8 cellular contexts compared by ENCODE assay signal in genomic region chr5:109468737-109469420, GRCh38. TPM values are rescaled to one million over a fixed set of nuclear protein-coding genes. Genes with fewer than 3 reads are reported as not detected.
DNase-seq lines count a peak whose midpoint lies in the region; TF ChIP-seq lines count a peak whose summit lies in the region.

No MANE protein-coding gene starts in this region.

- no peak overlapping the region for H3K27ac Mint-ChIP-seq in H9
- H3K27ac Mint-ChIP-seq in activated T-helper 1 cell treated with anti-CD3 and anti-CD28 coated beads, Interleukin-12 subunit alpha, Interleukin-12 subunit beta, Interleukin-2, Interleukin-4 antibody, amounts not matched to agents 30 ng/mL and 10 ng/mL and 1 ng/mL, durations not matched to agents 14 hours and 24 hours and 36 hours = no peak overlapping the region

- H3K23ac ChIP-seq in H9 (ENCODE audit: insufficient read length, low read depth, low read length) = no peak overlapping the region

- H2BK5ac ChIP-seq in H9 (ENCODE audit: insufficient read length, low read length) = no peak overlapping the region

- DNase-seq in GF-D8 (lab: John Stamatoyannopoulos, UW) (peak; percentile 35), H9 (peak; percentile 62), LoVo (ENCODE audit: low spot score) (peak; percentile 92), RKO (ENCODE audit: low spot score) (peak; percentile 86), fibroblast of the aortic adventitia (ENCODE audit: low read depth) (peak; percentile 96), substantia nigra (lab: John Stamatoyannopoulos, UW) (peak in 47 of 49 donors; percentile 9 to 93 (median 78))
- peak; percentile 37 for DNase-seq in activated T-helper 1 cell treated with anti-CD3 and anti-CD28 coated beads, Interleukin-12 subunit alpha, Interleukin-12 subunit beta, Interleukin-2, Interleukin-4 antibody, amounts not matched to agents 30 ng/mL and 10 ng/mL and 1 ng/mL, durations not matched to agents 14 hours and 24 hours and 36 hours (ENCODE audit: low spot score)

- H3K9ac ChIP-seq in H9 (ENCODE audit: extremely low read depth, insufficient read length, low read length) = no peak overlapping the region

- H3K27ac ChIP-seq in H9 (ENCODE audit: insufficient read length, low read depth, low read length) (no peak overlapping the region), neutrophil (no peak overlapping the region), substantia nigra (ENCODE audit: low read depth, low read length, poor library complexity, severe bottlenecking) (no peak overlapping the region)

- H3K4me1 Mint-ChIP-seq in H9 = no peaks in the 10 kb centered on the region
- no peaks in the 10 kb centered on the region for H3K4me1 Mint-ChIP-seq in activated T-helper 1 cell treated with anti-CD3 and anti-CD28 coated beads, Interleukin-12 subunit alpha, Interleukin-12 subunit beta, Interleukin-2, Interleukin-4 antibody, amounts not matched to agents 30 ng/mL and 10 ng/mL and 1 ng/mL, durations not matched to agents 14 hours and 24 hours and 36 hours (ENCODE audit: low read depth)

- intact Hi-C loops in activated T-helper 1 cell treated with anti-CD3 and anti-CD28 coated beads, Interleukin-12 subunit alpha, Interleukin-12 subunit beta, Interleukin-2, Interleukin-4 antibody, amounts not matched to agents 30 ng/mL and 10 ng/mL and 1 ng/mL, durations not matched to agents 14 hours and 24 hours and 36 hours (cut with micrococcal nuclease) = loop anchor here (1.0 kb wide), 1 partner anchor 59 kb away; no protein-coding TSS in a partner anchor

- no peak overlapping the region for H2BK12ac ChIP-seq in H9 (ENCODE audit: insufficient read length, low read depth, low read length)

- H3K9me3 ChIP-seq in H9 (ENCODE audit: control insufficient read depth, low read depth, low read length) (no peaks in the 10 kb centered on the region), neutrophil (no peaks in the 10 kb centered on the region)

- TF ChIP-seq CTCF in H9 (conservative IDR thresholded peaks at IDR 0.05) (peak; percentile 74), fibroblast of the aortic adventitia (IDR thresholded peaks at IDR 0.05; ENCODE audit: insufficient read depth, low read length) (peak; percentile 82), neutrophil (IDR thresholded peaks at IDR 0.05) (peak; percentile 44)

- H2AFZ ChIP-seq in H9 (ENCODE audit: low read length) = no peak overlapping the region

- no peak overlapping the region for H2BK120ac ChIP-seq in H9 (ENCODE audit: low read depth, low read length, poor library complexity, severe bottlenecking)

- no CpG with 5 or more reads among the region's 4 CpGs for WGBS in H9 (ENCODE audit: extremely low coverage, insufficient read length, low lambda C conversion rate)

- H2AK5ac ChIP-seq in H9 (ENCODE audit: insufficient read length, low read length) = no peak overlapping the region

- no peaks in the 10 kb centered on the region for H3K27me3 ChIP-seq in H9 (ENCODE audit: insufficient read depth, low read length)
- H3K27me3 ChIP-seq in neutrophil = no peaks in the 10 kb centered on the region

- no peak overlapping the region for H4K8ac ChIP-seq in H9 (replicated peaks; ENCODE audit: insufficient read length, low read depth, low read length)

- H2BK20ac ChIP-seq in H9 (ENCODE audit: low read depth, low read length, poor library complexity, severe bottlenecking) = no peak overlapping the region

- H2BK15ac ChIP-seq in H9 (ENCODE audit: low read depth, low read length) = no peak overlapping the region

- no peaks in the 10 kb centered on the region for H3K36me3 ChIP-seq in neutrophil

- H3K36me3 Mint-ChIP-seq in H9 (ENCODE audit: insufficient read depth in 1 of 3, low read depth in 3 of 3) = no peaks in the 10 kb centered on the region
- no peaks in the 10 kb centered on the region for H3K36me3 Mint-ChIP-seq in activated T-helper 1 cell treated with anti-CD3 and anti-CD28 coated beads, Interleukin-12 subunit alpha, Interleukin-12 subunit beta, Interleukin-2, Interleukin-4 antibody, amounts not matched to agents 30 ng/mL and 10 ng/mL and 1 ng/mL, durations not matched to agents 14 hours and 24 hours and 36 hours (ENCODE audit: low read depth)

- no peak overlapping the region for H3K4me3 Mint-ChIP-seq in H9
- no peak overlapping the region for H3K4me3 Mint-ChIP-seq in activated T-helper 1 cell treated with anti-CD3 and anti-CD28 coated beads, Interleukin-12 subunit alpha, Interleukin-12 subunit beta, Interleukin-2, Interleukin-4 antibody, amounts not matched to agents 30 ng/mL and 10 ng/mL and 1 ng/mL, durations not matched to agents 14 hours and 24 hours and 36 hours

- no peaks in the 10 kb centered on the region for H3K27me3 Mint-ChIP-seq in H9 (ENCODE audit: low read depth)
- peaks cover 6% of the 10 kb centered on the region for H3K27me3 Mint-ChIP-seq in activated T-helper 1 cell treated with anti-CD3 and anti-CD28 coated beads, Interleukin-12 subunit alpha, Interleukin-12 subunit beta, Interleukin-2, Interleukin-4 antibody, amounts not matched to agents 30 ng/mL and 10 ng/mL and 1 ng/mL, durations not matched to agents 14 hours and 24 hours and 36 hours (ENCODE audit: insufficient read depth)

- no peak overlapping the region for H4K91ac ChIP-seq in H9 (ENCODE audit: insufficient read length, low read depth, low read length)

- no peak overlapping the region for H3K4me3 ChIP-seq in fibroblast of the aortic adventitia (ENCODE audit: low read depth, low read length)
- H3K4me3 ChIP-seq in neutrophil (ENCODE audit: low read depth in 1 of 2, low read length in 1 of 2) = no peak overlapping the region

- H3K4me1 ChIP-seq in H9 (ENCODE audit: insufficient read depth, low read length) = no peaks in the 10 kb centered on the region
- H3K4me1 ChIP-seq in neutrophil (ENCODE audit: control insufficient read depth in 1 of 2, insufficient read depth in 1 of 2, low read depth in 1 of 2, low read length in 1 of 2) = no peaks in the 10 kb centered on the region

- H3K23me2 ChIP-seq in H9 (ENCODE audit: insufficient read length, low read depth, low read length, poor library complexity, severe bottlenecking) = no peaks in the 10 kb centered on the region

- no peak overlapping the region for H3T11ph ChIP-seq in H9 (ENCODE audit: low read length)

- H3K4ac ChIP-seq in H9 (ENCODE audit: low read depth, low read length) = no peak overlapping the region

- H3K14ac ChIP-seq in H9 (ENCODE audit: insufficient read depth, low read length) = no peak overlapping the region

- H4K20me1 ChIP-seq in H9 (ENCODE audit: control insufficient read depth, insufficient read depth, insufficient read length) = no peaks in the 10 kb centered on the region

- no peaks in the 10 kb centered on the region for H3K79me2 ChIP-seq in H9 (ENCODE audit: insufficient read depth, low read length)

- H3K4me2 ChIP-seq in H9 (ENCODE audit: insufficient read depth, insufficient read length, low read length) = no peak overlapping the region

- no peaks in the 10 kb centered on the region for H3K79me1 ChIP-seq in H9 (ENCODE audit: insufficient read depth, low read depth, low read length, poor library complexity, severe bottlenecking)

- H3K56ac ChIP-seq in H9 (ENCODE audit: insufficient read length, low read depth, low read length) = no peak overlapping the region

- H4K5ac ChIP-seq in H9 (ENCODE audit: insufficient read length, low read depth, low read length) = no peak overlapping the region

- H3K18ac ChIP-seq in H9 (ENCODE audit: insufficient read length, low read depth, low read length) = no peak overlapping the region

- no peaks in the 10 kb centered on the region for H3K9me3 Mint-ChIP-seq in H9
- H3K9me3 Mint-ChIP-seq in activated T-helper 1 cell treated with anti-CD3 and anti-CD28 coated beads, Interleukin-12 subunit alpha, Interleukin-12 subunit beta, Interleukin-2, Interleukin-4 antibody, amounts not matched to agents 30 ng/mL and 10 ng/mL and 1 ng/mL, durations not matched to agents 14 hours and 24 hours and 36 hours = no peaks in the 10 kb centered on the region

RNA-seq across cellular contexts. Expression of gene PJA2, which starts 59.1 kb away (rescaled TPM):
- 41.5 and 41.9 TPM in 2 replicates for total RNA-seq in H9 (2021)
- 40.2 and 41.4 TPM in 2 replicates for total RNA-seq in activated T-helper 1 cell treated with anti-CD3 and anti-CD28 coated beads, Interleukin-12 subunit alpha, Interleukin-12 subunit beta, Interleukin-2, Interleukin-4 antibody, amounts not matched to agents 30 ng/mL and 10 ng/mL and 1 ng/mL, durations not matched to agents 14 hours and 24 hours and 36 hours
- 112 and 124 TPM in 2 replicates for total RNA-seq in fibroblast of the aortic adventitia (ENCODE audit: low replicate concordance)

Comparison
In these comparisons a context has a peak if more than half of its experiments do, and no peak if none do; other contexts are left out.
1. DNase-seq: peak in every context shown above with its lines; median percentile 96 in fibroblast of the aortic adventitia; 92 in LoVo; 86 in RKO; 78 in substantia nigra; 62 in H9; 37 in activated T-helper 1 cell treated with anti-CD3 and anti-CD28 coated beads, Interleukin-12 subunit alpha, Interleukin-12 subunit beta, Interleukin-2, Interleukin-4 antibody, amounts not matched to agents 30 ng/mL and 10 ng/mL and 1 ng/mL, durations not matched to agents 14 hours and 24 hours and 36 hours; 35 in GF-D8.